ENCODE assay signal across 16 cellular contexts in genomic region chr9:108021311-108021710, GRCh38.
DNase-seq lines count a peak whose midpoint lies in the region; ATAC-seq lines count a peak whose summit lies in the region.
"Had no signal": no experiment of that assay in that cellular context is flagged by ENCODE, and none has a peak within 500 bp of the region (broad histone marks: within the 10 kb centered on the region; RNA-seq: fewer than 3 reads in every experiment).

No MANE protein-coding gene starts in this region.

- peaks cover 4% of the 10 kb centered on the region for H3K9me3 Mint-ChIP-seq in stimulated activated effector memory CD8-positive, alpha-beta T cell treated with anti-CD3 and anti-CD28 coated beads, Interleukin-12 subunit alpha, Interleukin-12 subunit beta, amount 100 ng/mL, for 72 hours
- H3K9me3 Mint-ChIP-seq in activated CD4-positive, alpha-beta memory T cell treated with anti-CD3 and anti-CD28 coated beads, Interleukin-2, amount 10 ng/mL, durations not matched to agents 7 days and 5 days, result peaks cover 6% of the 10 kb centered on the region

- H3K27ac Mint-ChIP-seq in stimulated activated effector memory CD8-positive, alpha-beta T cell treated with anti-CD3 and anti-CD28 coated beads, Interleukin-12 subunit alpha, Interleukin-12 subunit beta, amount 100 ng/mL, for 72 hours, result no peak overlapping the region
- no peak overlapping the region for H3K27ac Mint-ChIP-seq in activated CD4-positive, alpha-beta memory T cell treated with anti-CD3 and anti-CD28 coated beads, Interleukin-2, amount 10 ng/mL, durations not matched to agents 7 days and 5 days
- H3K27ac Mint-ChIP-seq: CD4-positive, alpha-beta T cell had no signal

- peak; percentile 48 for DNase-seq in EL
- peak; percentile 50 for DNase-seq in RPMI7951 (ENCODE audit: low read depth)
- peak; percentile 71 for DNase-seq in islet precursor cell
- no peak for DNase-seq in anterior cingulate cortex (lab: John Stamatoyannopoulos, UW)
- DNase-seq in stimulated activated effector memory CD8-positive, alpha-beta T cell treated with anti-CD3 and anti-CD28 coated beads, Interleukin-12 subunit alpha, Interleukin-12 subunit beta, amount 100 ng/mL, for 72 hours (ENCODE audit: low spot score in 2 of 2), result no peak
- DNase-seq in activated gamma-delta T cell treated with Interleukin-2 at 50 U/mL for 16 hours, result no peak
- DNase-seq in activated CD4-positive, alpha-beta memory T cell treated with anti-CD3 and anti-CD28 coated beads, Interleukin-2, amount 10 ng/mL, durations not matched to agents 7 days and 5 days, result no peak
- DNase-seq: BE2C; C1 segment of cervical spinal cord; Caco-2; CD4-positive, alpha-beta T cell; DMS153; DMS79 treated with DMSO at 0.1 percent for 48 hours; GF-D8; H9; KG1 had no signal

- H3K4me1 Mint-ChIP-seq in stimulated activated effector memory CD8-positive, alpha-beta T cell treated with anti-CD3 and anti-CD28 coated beads, Interleukin-12 subunit alpha, Interleukin-12 subunit beta, amount 100 ng/mL, for 72 hours, result no peaks in the 10 kb centered on the region
- no peaks in the 10 kb centered on the region for H3K4me1 Mint-ChIP-seq in activated CD4-positive, alpha-beta memory T cell treated with anti-CD3 and anti-CD28 coated beads, Interleukin-2, amount 10 ng/mL, durations not matched to agents 7 days and 5 days

- H3K36me3 Mint-ChIP-seq in stimulated activated effector memory CD8-positive, alpha-beta T cell treated with anti-CD3 and anti-CD28 coated beads, Interleukin-12 subunit alpha, Interleukin-12 subunit beta, amount 100 ng/mL, for 72 hours, result no peaks in the 10 kb centered on the region
- H3K36me3 Mint-ChIP-seq in activated CD4-positive, alpha-beta memory T cell treated with anti-CD3 and anti-CD28 coated beads, Interleukin-2, amount 10 ng/mL, durations not matched to agents 7 days and 5 days (ENCODE audit: low read depth), result no peaks in the 10 kb centered on the region

- no peak overlapping the region for H3K4me3 Mint-ChIP-seq in stimulated activated effector memory CD8-positive, alpha-beta T cell treated with anti-CD3 and anti-CD28 coated beads, Interleukin-12 subunit alpha, Interleukin-12 subunit beta, amount 100 ng/mL, for 72 hours
- H3K4me3 Mint-ChIP-seq in activated CD4-positive, alpha-beta memory T cell treated with anti-CD3 and anti-CD28 coated beads, Interleukin-2, amount 10 ng/mL, durations not matched to agents 7 days and 5 days, result no peak overlapping the region
- H3K4me3 Mint-ChIP-seq: CD4-positive, alpha-beta T cell; H9 had no signal

- H3K27me3 Mint-ChIP-seq in activated CD4-positive, alpha-beta memory T cell treated with anti-CD3 and anti-CD28 coated beads, Interleukin-2, amount 10 ng/mL, durations not matched to agents 7 days and 5 days, result no peaks in the 10 kb centered on the region
- H3K27me3 Mint-ChIP-seq: CD4-positive, alpha-beta T cell had no signal

- POLR2A ChIA-PET in activated CD4-positive, alpha-beta memory T cell treated with anti-CD3 and anti-CD28 coated beads, Interleukin-2, amount 10 ng/mL, durations not matched to agents 7 days and 5 days (lab: Charles Lee), result no interaction called here

- CTCF ChIA-PET in activated CD4-positive, alpha-beta memory T cell treated with anti-CD3 and anti-CD28 coated beads, Interleukin-2, amount 10 ng/mL, durations not matched to agents 7 days and 5 days (lab: Charles Lee), result no interaction called here

- ATAC-seq in stimulated activated effector memory CD8-positive, alpha-beta T cell treated with anti-CD3 and anti-CD28 coated beads, Interleukin-12 subunit alpha, Interleukin-12 subunit beta, amount 100 ng/mL, for 72 hours, result no peak

Comparison
In these comparisons a context has a peak if more than half of its experiments do, and no peak if none do; other contexts are left out.
1. DNase-seq: peak in EL (single experiment), RPMI7951 (single experiment) and islet precursor cell (single experiment); none in anterior cingulate cortex (0 of 58), stimulated activated effector memory CD8-positive, alpha-beta T cell treated with anti-CD3 and anti-CD28 coated beads, Interleukin-12 subunit alpha, Interleukin-12 subunit beta, amount 100 ng/mL, for 72 hours (0 of 2), activated gamma-delta T cell treated with Interleukin-2 at 50 U/mL for 16 hours (single experiment) and activated CD4-positive, alpha-beta memory T cell treated with anti-CD3 and anti-CD28 coated beads, Interleukin-2, amount 10 ng/mL, durations not matched to agents 7 days and 5 days (single experiment).